In genomic region chr10:15516284-15516956, GRCh38 we compare ENCODE assay signal across 30 cellular contexts.
"Had no signal": no experiment of that assay in that cellular context is flagged by ENCODE, and none has a peak within 500 bp of the region (broad histone marks: within the 10 kb centered on the region; RNA-seq: fewer than 3 reads in every experiment).

No MANE protein-coding gene starts in this region.

- H3K27ac Mint-ChIP-seq: immature natural killer cell; naive thymus-derived CD4-positive, alpha-beta T cell; natural killer cell treated with Interleukin-12 subunit alpha and Interleukin-12 subunit beta and Interleukin-15 and Interleukin-18, amount 100 ng/mL, for 72 hours had no signal

- H3K36me3 Mint-ChIP-seq: immature natural killer cell; natural killer cell treated with Interleukin-12 subunit alpha and Interleukin-12 subunit beta and Interleukin-15 and Interleukin-18, amount 100 ng/mL, for 72 hours had no signal

- H3K27me3 ChIP-seq: pancreas, stomach, testis, thyroid gland, transverse colon, upper lobe of left lung, vagina had no signal

- H3K4me3 ChIP-seq: left ventricle myocardium inferior, lung, mucosa of descending colon, pancreas, prostate gland, skin epidermis, stomach, testis, thyroid gland, transverse colon, upper lobe of left lung, vagina had no signal

- H3K4me1 ChIP-seq: left ventricle myocardium inferior, pancreas, stomach, testis, thyroid gland, upper lobe of left lung had no signal

- DNase-seq: hypothalamus; immature natural killer cell; islet precursor cell; left ventricle myocardium inferior; mesendoderm; midbrain; mucosa of descending colon; naive thymus-derived CD4-positive, alpha-beta T cell; nucleus accumbens; pancreas; posterior cingulate gyrus; retina; right cardiac atrium; stimulated activated CD4-positive, alpha-beta T cell treated with anti-CD3 and anti-CD28 coated beads, Interleukin-12 subunit alpha, Interleukin-12 subunit beta, amount 100 ng/mL, for 4 hours; stimulated activated CD4-positive, alpha-beta T cell treated with anti-CD3 and anti-CD28 coated beads, Interleukin-15, amount 100 ng/mL, for 24 hours; stimulated activated CD4-positive, alpha-beta T cell treated with anti-CD3 and anti-CD28 coated beads, Interleukin-2, amount 100 ng/mL, for 24 hours; stimulated activated CD4-positive, alpha-beta T cell treated with anti-CD3 and anti-CD28 coated beads, Interleukin-4, amount 100 ng/mL, for 1 hour; stimulated activated naive CD4-positive, alpha-beta T cell; stomach; testis; thyroid gland; transverse colon; upper lobe of left lung had no signal

- H3K4me1 Mint-ChIP-seq: immature natural killer cell; naive thymus-derived CD4-positive, alpha-beta T cell; neural crest cell had no signal

- ATAC-seq: mucosa of descending colon; naive thymus-derived CD4-positive, alpha-beta T cell; natural killer cell treated with Interleukin-12 subunit alpha and Interleukin-12 subunit beta and Interleukin-15 and Interleukin-18, amount 100 ng/mL, for 72 hours; pancreas; right cardiac atrium; sciatic nerve had no signal

- H3K9me3 ChIP-seq: left ventricle myocardium inferior, mucosa of descending colon, pancreas, prostate gland, stomach, testis, thyroid gland, transverse colon, upper lobe of left lung, vagina had no signal

- H3K36me3 ChIP-seq: left ventricle myocardium inferior, pancreas, prostate gland, stomach, thyroid gland, transverse colon, upper lobe of left lung, vagina had no signal

- H3K4me3 Mint-ChIP-seq: immature natural killer cell; naive thymus-derived CD4-positive, alpha-beta T cell; natural killer cell treated with Interleukin-12 subunit alpha and Interleukin-12 subunit beta and Interleukin-15 and Interleukin-18, amount 100 ng/mL, for 72 hours; neural crest cell had no signal

- H3K9me3 Mint-ChIP-seq: immature natural killer cell; natural killer cell treated with Interleukin-12 subunit alpha and Interleukin-12 subunit beta and Interleukin-15 and Interleukin-18, amount 100 ng/mL, for 72 hours had no signal

- H3K27ac ChIP-seq: left ventricle myocardium inferior, pancreas, prostate gland, skin epidermis, stomach, testis, thyroid gland, transverse colon, upper lobe of left lung, vagina had no signal
